ENCODE assay signal across 12 cellular contexts in the genomic region with DNA sequence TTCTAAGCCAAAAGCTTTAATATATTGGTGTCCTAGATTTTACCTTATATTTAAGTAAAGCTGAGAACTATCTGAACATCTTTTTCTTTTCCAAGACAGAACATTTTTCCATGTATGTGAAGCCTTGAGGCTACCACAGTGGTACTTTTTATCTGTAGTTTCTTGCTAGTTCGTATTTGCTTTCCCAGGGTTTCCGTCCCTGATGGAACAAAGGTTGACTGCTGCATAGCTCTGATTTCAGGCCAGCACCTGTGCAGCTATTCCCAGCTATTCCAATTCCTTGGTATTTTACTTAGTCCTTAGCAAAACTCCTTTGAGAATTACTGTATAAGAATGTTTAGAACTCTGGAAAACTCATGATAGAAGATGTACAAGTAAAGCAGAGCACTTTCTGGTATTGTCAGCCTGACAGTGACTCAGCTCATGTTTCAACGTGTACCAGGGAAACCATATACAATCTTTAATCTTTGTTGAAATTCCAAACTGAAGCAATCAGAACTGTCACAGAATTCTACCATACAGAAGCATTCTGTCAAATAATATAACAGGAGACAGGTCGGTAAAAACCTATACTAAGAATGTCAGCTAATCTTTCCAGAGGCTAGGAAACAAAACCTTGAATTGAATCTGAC.
A peak's percentile ranks its signal among the peaks of the same experiment; 100 is the strongest.
DNase-seq lines count a peak whose midpoint lies in the region; ATAC-seq and TF ChIP-seq lines count a peak whose summit lies in the region.
"Had no signal": no experiment of that assay in that cellular context is flagged by ENCODE, and none has a peak within 500 bp of the region (broad histone marks: within the 10 kb centered on the region; RNA-seq: fewer than 3 reads in every experiment).

No MANE protein-coding gene starts in this region.

- peaks cover 10% of the 10 kb centered on the region for H3K36me3 Mint-ChIP-seq in activated T-cell treated with anti-CD3 and anti-CD28 coated beads, Interleukin-2, amount 50 U/mL, for 4 hours (ENCODE audit: insufficient read depth)

- no peak for TF ChIP-seq CTCF in right lobe of liver (IDR thresholded peaks at IDR 0.05)
- TF ChIP-seq CTCF in WERI-Rb-1 (IDR thresholded peaks at IDR 0.05; ENCODE audit: low read depth, low read length) = no peak
- TF ChIP-seq CTCF in gastrocnemius medialis (IDR thresholded peaks at IDR 0.05 in 4 of 5, conservative IDR thresholded peaks at IDR 0.05 in 1 of 5) = no peak

- H3K9me3 ChIP-seq in HUES6 (ENCODE audit: control insufficient read depth, insufficient read depth, low read depth, low read length) = no peaks in the 10 kb centered on the region
- H3K9me3 ChIP-seq in right lobe of liver = no peaks in the 10 kb centered on the region
- no peaks in the 10 kb centered on the region for H3K9me3 ChIP-seq in WERI-Rb-1 (ENCODE audit: severe bottlenecking)
- H3K9me3 ChIP-seq in gastrocnemius medialis = no peaks in the 10 kb centered on the region
- H3K9me3 ChIP-seq: esophagus muscularis mucosa had no signal

- H3K36me3 ChIP-seq in ACC112 (ENCODE audit: insufficient read depth, low read length) (no peaks in the 10 kb centered on the region; the same call in 1 of the 2 replicates), HUES6 (ENCODE audit: control insufficient read depth, insufficient read depth, low read length) (peaks cover 37% of the 10 kb centered on the region), right lobe of liver (peaks cover 0 to 13% (median 2%) of the 10 kb centered on the region in 4 donors), WERI-Rb-1 (peaks cover 12% of the 10 kb centered on the region), gastrocnemius medialis (peaks cover 0 to 7% of the 10 kb centered on the region in 2 donors)

- H3K4me1 ChIP-seq in ACC112 (ENCODE audit: control insufficient read depth, insufficient read depth, low read length, unreplicated experiment) = peaks cover 14% of the 10 kb centered on the region
- peaks cover 11% of the 10 kb centered on the region for H3K4me1 ChIP-seq in HUES6 (ENCODE audit: control insufficient read depth, insufficient read depth, low read length)
- peaks cover 0 to 12% (median 0%) of the 10 kb centered on the region in 4 donors for H3K4me1 ChIP-seq in right lobe of liver
- H3K4me1 ChIP-seq in gastrocnemius medialis = no peaks in the 10 kb centered on the region
- H3K4me1 ChIP-seq: esophagus muscularis mucosa had no signal

- H3K4me3 Mint-ChIP-seq in activated T-cell treated with anti-CD3 and anti-CD28 coated beads, Interleukin-2, amount 50 U/mL, for 4 hours = no peak overlapping the region
- H3K4me3 Mint-ChIP-seq: activated naive CD4-positive, alpha-beta T cell treated with anti-CD3 and anti-CD28 coated beads, Interleukin-2, amount 10 ng/mL, durations not matched to agents 7 days and 5 days had no signal

- no peaks in the 10 kb centered on the region for H3K79me2 ChIP-seq in ACC112 (ENCODE audit: control insufficient read depth, insufficient read depth, low read length, unreplicated experiment)

- no peak overlapping the region for H3K9ac ChIP-seq in HUES6 (ENCODE audit: low read length)

- H3K27me3 Mint-ChIP-seq in activated T-cell treated with anti-CD3 and anti-CD28 coated beads, Interleukin-2, amount 50 U/mL, for 4 hours (ENCODE audit: low read depth) = no peaks in the 10 kb centered on the region
- H3K27me3 Mint-ChIP-seq: activated naive CD4-positive, alpha-beta T cell treated with anti-CD3 and anti-CD28 coated beads, Interleukin-2, amount 10 ng/mL, durations not matched to agents 7 days and 5 days had no signal

- no peaks in the 10 kb centered on the region for H3K4me1 Mint-ChIP-seq in activated T-cell treated with anti-CD3 and anti-CD28 coated beads, Interleukin-2, amount 50 U/mL, for 4 hours (ENCODE audit: low read depth)
- H3K4me1 Mint-ChIP-seq: activated naive CD4-positive, alpha-beta T cell treated with anti-CD3 and anti-CD28 coated beads, Interleukin-2, amount 10 ng/mL, durations not matched to agents 7 days and 5 days had no signal

- H3K4me3 ChIP-seq in ACC112 (ENCODE audit: low read depth, low read length) = no peak overlapping the region
- H3K4me3 ChIP-seq in HUES6 (ENCODE audit: low read depth, low read length) = no peak overlapping the region
- no peak overlapping the region for H3K4me3 ChIP-seq in right lobe of liver
- H3K4me3 ChIP-seq in WERI-Rb-1 (ENCODE audit: low read depth, low read length) = no peak overlapping the region
- no peak overlapping the region for H3K4me3 ChIP-seq in gastrocnemius medialis
- H3K4me3 ChIP-seq: esophagus muscularis mucosa had no signal

- DNase-seq in caudate nucleus (lab: John Stamatoyannopoulos, UW) (peak in 1 of 61 donors; percentile 40), right lobe of liver (no peak), WERI-Rb-1 (no peak), gastrocnemius medialis (no peak)
- DNase-seq in activated T-cell treated with anti-CD3 and anti-CD28 coated beads, Interleukin-2, amount 50 U/mL, for 4 hours = no peak
- DNase-seq: activated naive CD4-positive, alpha-beta T cell treated with anti-CD3 and anti-CD28 coated beads, Interleukin-2, amount 10 ng/mL, durations not matched to agents 7 days and 5 days; DMS79 treated with DMSO at 0.1 percent for 48 hours; stimulated activated CD4-positive, alpha-beta T cell treated with anti-CD3 and anti-CD28 coated beads, Interleukin-4, amount 100 ng/mL, for 1 hour had no signal

- H3K27me3 ChIP-seq in ACC112 (ENCODE audit: insufficient read depth, low read length) = no peaks in the 10 kb centered on the region
- H3K27me3 ChIP-seq in HUES6 (ENCODE audit: control insufficient read depth, insufficient read depth, low read length) = no peaks in the 10 kb centered on the region
- H3K27me3 ChIP-seq in right lobe of liver = no peaks in the 10 kb centered on the region
- no peaks in the 10 kb centered on the region for H3K27me3 ChIP-seq in WERI-Rb-1 (ENCODE audit: insufficient read depth, low read depth, severe bottlenecking)
- no peaks in the 10 kb centered on the region for H3K27me3 ChIP-seq in gastrocnemius medialis
- H3K27me3 ChIP-seq: esophagus muscularis mucosa had no signal

- intact Hi-C loops in right lobe of liver (cut with DNase I) (no loop called here), gastrocnemius medialis (cut with DNase I; ENCODE audit: low total_unique reads) (no loop called here)

- ATAC-seq in right lobe of liver (peak; percentile 71 to 89 (median 86)), HG03045 (IDR thresholded peaks at IDR 0.05; ENCODE audit: unreplicated experiment) (no peak), gastrocnemius medialis (no peak)
- no peak for ATAC-seq in activated T-cell treated with anti-CD3 and anti-CD28 coated beads, Interleukin-2, amount 50 U/mL, for 4 hours

- in situ Hi-C loops in gastrocnemius medialis (cut with MboI; ENCODE audit: low sequenced_read_pairs in 4 of 4) = no loop called here

- H3K9me3 Mint-ChIP-seq in activated T-cell treated with anti-CD3 and anti-CD28 coated beads, Interleukin-2, amount 50 U/mL, for 4 hours = no peaks in the 10 kb centered on the region
- H3K9me3 Mint-ChIP-seq: activated naive CD4-positive, alpha-beta T cell treated with anti-CD3 and anti-CD28 coated beads, Interleukin-2, amount 10 ng/mL, durations not matched to agents 7 days and 5 days had no signal

- TF ChIP-seq POLR2A in right lobe of liver (IDR thresholded peaks at IDR 0.05) (no peak), gastrocnemius medialis (IDR thresholded peaks at IDR 0.05) (no peak)

- H3K27ac ChIP-seq in ACC112 (ENCODE audit: low read depth, low read length) (peak overlapping the region; percentile 59), HUES6 (ENCODE audit: low read depth, low read length) (peak overlapping the region; percentile 60), caudate nucleus (ENCODE audit: low read depth, low read length) (peak overlapping the region; percentile 9), right lobe of liver (peak overlapping the region in 1 of 3 donors; percentile 12), WERI-Rb-1 (no peak overlapping the region), gastrocnemius medialis (no peak overlapping the region)
- H3K27ac ChIP-seq: esophagus muscularis mucosa had no signal

- no peak overlapping the region for H2AFZ ChIP-seq in ACC112 (ENCODE audit: low read length, unreplicated experiment)

- 46% methylated on average over 4 of the region's 4 CpGs for WGBS in right lobe of liver (ENCODE audit: insufficient coverage, low coverage, low lambda C conversion rate, missing lambda C conversion rate)

Comparison
In these comparisons a context has a peak if more than half of its experiments do, and no peak if none do; other contexts are left out.
1. H3K27ac ChIP-seq: peak in ACC112 (single experiment), HUES6 (single experiment) and caudate nucleus (single experiment); none in WERI-Rb-1 (single experiment) and gastrocnemius medialis (0 of 4).
2. ATAC-seq: peak in right lobe of liver (4 of 4); none in activated T-cell treated with anti-CD3 and anti-CD28 coated beads, Interleukin-2, amount 50 U/mL, for 4 hours (0 of 2), HG03045 (single experiment) and gastrocnemius medialis (0 of 2).